ENCODE assay signal across 16 cellular contexts in the genomic region with DNA sequence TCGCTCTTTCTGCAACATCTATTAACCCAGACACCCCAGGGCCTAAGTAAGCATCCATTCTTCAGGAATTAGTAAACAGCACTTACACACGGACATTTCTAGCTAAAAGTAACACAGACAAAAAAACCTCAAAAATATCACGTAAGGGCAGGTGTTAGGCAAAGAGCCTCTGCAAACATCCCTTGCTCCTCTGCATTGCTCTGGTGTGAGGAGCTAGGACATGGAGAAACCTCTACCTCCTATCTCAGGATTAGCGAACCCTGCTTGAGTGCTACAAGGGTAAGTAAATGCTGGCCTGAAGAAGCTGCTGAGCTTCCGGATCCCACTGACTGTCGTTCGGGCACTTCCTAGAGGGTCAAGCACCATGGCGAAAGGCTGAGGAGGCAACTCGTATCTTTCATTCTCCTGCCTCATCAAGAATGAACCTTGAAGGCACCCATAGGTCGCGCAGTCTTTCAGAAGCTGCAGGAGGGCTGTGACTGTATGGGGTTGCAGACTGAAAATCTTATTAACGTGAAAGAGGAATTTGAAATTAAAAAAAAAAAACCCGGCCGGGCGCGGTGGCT. TPM values are rescaled to one million over a fixed set of nuclear protein-coding genes. Genes with fewer than 3 reads are reported as not detected.
DNase-seq lines count a peak whose midpoint lies in the region; ATAC-seq and TF ChIP-seq lines count a peak whose summit lies in the region.
"Had no signal": no experiment of that assay in that cellular context is flagged by ENCODE, and none has a peak within 500 bp of the region (broad histone marks: within the 10 kb centered on the region; RNA-seq: fewer than 3 reads in every experiment).

No MANE protein-coding gene starts in this region.

- H3K9me3 Mint-ChIP-seq in activated naive CD8-positive, alpha-beta T cell treated with anti-CD3 and anti-CD28 coated beads, Interleukin-2, amount 10 ng/mL, durations not matched to agents 7 days and 5 days = no peaks in the 10 kb centered on the region
- no peaks in the 10 kb centered on the region for H3K9me3 Mint-ChIP-seq in activated naive CD8-positive, alpha-beta T cell treated with anti-CD3 and anti-CD28 coated beads, Interleukin-2, amount 50 U/mL, for 24 hours
- H3K9me3 Mint-ChIP-seq in brain (peaks cover 0 to 8% (median 0%) of the 10 kb centered on the region in 5 experiments), natural killer cell (no peaks in the 10 kb centered on the region)

- H3K4me3 ChIP-seq in upper lobe of right lung = peak overlapping the region; percentile 14

- H3K27ac Mint-ChIP-seq in activated naive CD8-positive, alpha-beta T cell treated with anti-CD3 and anti-CD28 coated beads, Interleukin-2, amount 10 ng/mL, durations not matched to agents 7 days and 5 days = no peak overlapping the region
- no peak overlapping the region for H3K27ac Mint-ChIP-seq in activated naive CD8-positive, alpha-beta T cell treated with anti-CD3 and anti-CD28 coated beads, Interleukin-2, amount 50 U/mL, for 24 hours
- H3K27ac Mint-ChIP-seq in brain = no peak overlapping the region
- H3K27ac Mint-ChIP-seq in natural killer cell = no peak overlapping the region

- in situ Hi-C loops in KBM-7 (cut with MboI; ENCODE audit: low pct_unique_long_range_greater_than_20kb, low sequenced_read_pairs) = loop anchor here (25.0 kb wide), 1 partner anchor 508 kb away; no protein-coding TSS in a partner anchor

- H3K27me3 Mint-ChIP-seq in activated naive CD8-positive, alpha-beta T cell treated with anti-CD3 and anti-CD28 coated beads, Interleukin-2, amount 10 ng/mL, durations not matched to agents 7 days and 5 days = peaks cover 69% of the 10 kb centered on the region
- H3K27me3 Mint-ChIP-seq in activated naive CD8-positive, alpha-beta T cell treated with anti-CD3 and anti-CD28 coated beads, Interleukin-2, amount 50 U/mL, for 24 hours = peaks cover 57% of the 10 kb centered on the region
- H3K27me3 Mint-ChIP-seq in brain (peaks cover 51% of the 10 kb centered on the region), natural killer cell (ENCODE audit: low read depth in 2 of 2) (peaks cover 37 to 47% of the 10 kb centered on the region in 2 donors)

- ATAC-seq in activated naive CD8-positive, alpha-beta T cell treated with anti-CD3 and anti-CD28 coated beads, Interleukin-2, amount 10 ng/mL, durations not matched to agents 7 days and 5 days (ENCODE audit: low read depth) = no peak
- no peak for ATAC-seq in activated naive CD8-positive, alpha-beta T cell treated with anti-CD3 and anti-CD28 coated beads, Interleukin-2, amount 50 U/mL, for 24 hours
- ATAC-seq in natural killer cell = no peak
- ATAC-seq in upper lobe of right lung = no peak
- no peak for ATAC-seq in HG02840 (IDR thresholded peaks at IDR 0.05; ENCODE audit: low FRiP score, unreplicated experiment)
- ATAC-seq: psoas muscle had no signal

- no peak for TF ChIP-seq CTCF in brain (conservative IDR thresholded peaks at IDR 0.05)
- no peak for TF ChIP-seq CTCF in natural killer cell (IDR thresholded peaks at IDR 0.05)
- TF ChIP-seq CTCF in upper lobe of right lung (IDR thresholded peaks at IDR 0.05) = no peak

- H3K4me1 ChIP-seq in upper lobe of right lung = peaks cover 17% of the 10 kb centered on the region

- intact Hi-C loops in natural killer cell (cut with micrococcal nuclease) = no loop called here
- intact Hi-C loops in upper lobe of right lung (cut with DNase I) = no loop called here

- no peaks in the 10 kb centered on the region for H3K9me3 ChIP-seq in upper lobe of right lung
- H3K9me3 ChIP-seq: psoas muscle, tibial nerve had no signal

- H3K27ac ChIP-seq in upper lobe of right lung = no peak overlapping the region
- H3K27ac ChIP-seq: psoas muscle, tibial nerve had no signal

- POLR2A ChIA-PET in activated naive CD8-positive, alpha-beta T cell treated with anti-CD3 and anti-CD28 coated beads, Interleukin-2, amount 10 ng/mL, durations not matched to agents 7 days and 5 days (lab: Charles Lee) = no interaction called here

- H3K4me3 Mint-ChIP-seq in activated naive CD8-positive, alpha-beta T cell treated with anti-CD3 and anti-CD28 coated beads, Interleukin-2, amount 10 ng/mL, durations not matched to agents 7 days and 5 days = peak overlapping the region; percentile 38
- H3K4me3 Mint-ChIP-seq in activated naive CD8-positive, alpha-beta T cell treated with anti-CD3 and anti-CD28 coated beads, Interleukin-2, amount 50 U/mL, for 24 hours = no peak overlapping the region
- peak overlapping the region in 4 of 5 experiments; percentile 57 to 84 (median 70) for H3K4me3 Mint-ChIP-seq in brain
- peak overlapping the region; percentile 47 for H3K4me3 Mint-ChIP-seq in natural killer cell

- peaks cover 28% of the 10 kb centered on the region for H3K27me3 ChIP-seq in upper lobe of right lung

- peaks cover 17% of the 10 kb centered on the region for H3K4me1 Mint-ChIP-seq in activated naive CD8-positive, alpha-beta T cell treated with anti-CD3 and anti-CD28 coated beads, Interleukin-2, amount 10 ng/mL, durations not matched to agents 7 days and 5 days
- H3K4me1 Mint-ChIP-seq in activated naive CD8-positive, alpha-beta T cell treated with anti-CD3 and anti-CD28 coated beads, Interleukin-2, amount 50 U/mL, for 24 hours = peaks cover 16% of the 10 kb centered on the region
- H3K4me1 Mint-ChIP-seq in brain = peaks cover 15% of the 10 kb centered on the region
- peaks cover 15 to 17% of the 10 kb centered on the region in 2 donors for H3K4me1 Mint-ChIP-seq in natural killer cell

- DNase-seq in activated naive CD8-positive, alpha-beta T cell treated with anti-CD3 and anti-CD28 coated beads, Interleukin-2, amount 10 ng/mL, durations not matched to agents 7 days and 5 days = no peak
- no peak for DNase-seq in activated naive CD8-positive, alpha-beta T cell treated with anti-CD3 and anti-CD28 coated beads, Interleukin-2, amount 50 U/mL, for 24 hours
- DNase-seq in natural killer cell (no peak), upper lobe of right lung (no peak), NOMO-1 (lab: John Stamatoyannopoulos, UW; ENCODE audit: unreplicated experiment in 2 of 2) (no peak), KBM-7 (no peak)
- DNase-seq: activated T-cell treated with anti-CD3 and anti-CD28 coated beads, Interleukin-2, amount 50 U/mL, for 48 hours; glutamatergic neuron; islet precursor cell; midbrain; NCI-H187; psoas muscle; SW 1271 had no signal

- no peaks in the 10 kb centered on the region for H3K36me3 Mint-ChIP-seq in activated naive CD8-positive, alpha-beta T cell treated with anti-CD3 and anti-CD28 coated beads, Interleukin-2, amount 10 ng/mL, durations not matched to agents 7 days and 5 days
- H3K36me3 Mint-ChIP-seq in activated naive CD8-positive, alpha-beta T cell treated with anti-CD3 and anti-CD28 coated beads, Interleukin-2, amount 50 U/mL, for 24 hours (ENCODE audit: low read depth) = no peaks in the 10 kb centered on the region
- H3K36me3 Mint-ChIP-seq in brain = no peaks in the 10 kb centered on the region
- no peaks in the 10 kb centered on the region for H3K36me3 Mint-ChIP-seq in natural killer cell

- H3K36me3 ChIP-seq in upper lobe of right lung = no peaks in the 10 kb centered on the region
- H3K36me3 ChIP-seq: tibial nerve had no signal

RNA-seq across cellular contexts. Expression of a gene that starts 2.1 kb away (rescaled TPM):
- total RNA-seq in activated naive CD8-positive, alpha-beta T cell treated with anti-CD3 and anti-CD28 coated beads, Interleukin-2, amount 10 ng/mL, durations not matched to agents 7 days and 5 days = 1 to 10 TPM in 1 of 2 experiments, under 1 TPM in 1; 0.71 to 1.3 TPM
- polyA plus RNA-seq in brain (ENCODE audit: insufficient read depth, low read depth, low replicate concordance) = 0.08 TPM
- total RNA-seq in natural killer cell (10 to 100 TPM in 1 of 3 donors, under 1 TPM in 1, not detected in 1; 0.72 to 21.9 TPM), upper lobe of right lung (2.7 TPM)

RNA-seq across cellular contexts. Expression of a gene that starts 35.3 kb away (rescaled TPM):
- total RNA-seq in activated naive CD8-positive, alpha-beta T cell treated with anti-CD3 and anti-CD28 coated beads, Interleukin-2, amount 10 ng/mL, durations not matched to agents 7 days and 5 days = 100 to 1,000 TPM; 123 to 129 TPM
- 13.5 TPM for polyA plus RNA-seq in brain (ENCODE audit: insufficient read depth, low read depth, low replicate concordance)
- total RNA-seq in natural killer cell (100 to 1,000 TPM; 114 to 133 (median 128) TPM), upper lobe of right lung (85.0 TPM)
